Comparison of ENCODE assay signal across 13 cellular contexts in the genomic region with DNA sequence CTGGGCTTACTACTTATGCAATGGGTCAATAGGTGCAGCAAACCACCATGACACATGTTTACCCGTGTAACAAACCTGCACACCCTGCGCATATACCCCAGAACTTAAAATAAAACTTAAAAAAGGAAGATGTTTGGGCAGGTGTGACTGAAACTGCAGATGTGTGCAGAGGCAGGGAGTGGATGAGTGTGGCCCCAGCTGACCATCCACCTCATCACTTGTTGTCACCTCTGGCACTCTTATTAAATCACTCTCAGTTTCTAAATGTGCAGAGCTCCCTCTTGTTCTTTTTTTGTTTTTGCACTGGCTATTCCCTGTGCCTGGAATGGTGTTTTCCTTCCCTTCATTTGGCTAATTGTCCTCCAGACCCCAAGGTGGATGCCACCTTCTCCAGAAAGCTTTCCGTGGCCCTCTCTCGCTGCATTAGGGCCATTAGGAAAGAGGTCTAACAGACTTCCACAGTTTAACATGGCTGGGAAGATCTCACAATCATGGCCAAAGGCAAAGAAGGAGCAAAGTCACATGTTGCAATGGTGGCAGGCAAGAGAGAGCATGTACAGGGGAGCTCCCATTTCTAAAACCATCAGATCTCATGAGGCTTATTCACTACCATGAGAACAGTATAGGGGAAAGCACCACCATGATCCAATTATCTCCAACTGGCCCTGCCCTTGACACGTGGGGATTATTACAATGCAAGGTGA.
"Had no signal": no experiment of that assay in that cellular context is flagged by ENCODE, and none has a peak within 500 bp of the region (broad histone marks: within the 10 kb centered on the region; RNA-seq: fewer than 3 reads in every experiment).

No MANE protein-coding gene starts in this region.

- H3K36me3 ChIP-seq: neutrophil, tibial artery, uterus had no signal

- H3K4me1 Mint-ChIP-seq: activated CD4-positive, alpha-beta memory T cell treated with anti-CD3 and anti-CD28 coated beads, Interleukin-2, amount 10 ng/mL, durations not matched to agents 7 days and 5 days; naive thymus-derived CD4-positive, alpha-beta T cell had no signal

- H3K4me1 ChIP-seq: body of pancreas, tibial artery, uterus had no signal

- H3K4me3 Mint-ChIP-seq: activated CD4-positive, alpha-beta memory T cell treated with anti-CD3 and anti-CD28 coated beads, Interleukin-2, amount 10 ng/mL, durations not matched to agents 7 days and 5 days; effector memory CD8-positive, alpha-beta T cell; naive thymus-derived CD4-positive, alpha-beta T cell had no signal

- H3K27ac Mint-ChIP-seq: activated CD4-positive, alpha-beta memory T cell treated with anti-CD3 and anti-CD28 coated beads, Interleukin-2, amount 10 ng/mL, durations not matched to agents 7 days and 5 days; activated naive CD4-positive, alpha-beta T cell treated with anti-CD3 and anti-CD28 coated beads, Interleukin-2, amount 50 U/mL, for 72 hours; effector memory CD8-positive, alpha-beta T cell had no signal

- H3K27ac ChIP-seq: body of pancreas, neutrophil, skin epidermis, tibial artery, uterus had no signal

- ATAC-seq: body of pancreas; effector memory CD8-positive, alpha-beta T cell; naive thymus-derived CD4-positive, alpha-beta T cell had no signal

- H3K9me3 Mint-ChIP-seq: effector memory CD8-positive, alpha-beta T cell had no signal

- H3K4me3 ChIP-seq: body of pancreas, skin epidermis, tibial artery, uterus had no signal

- DNase-seq: activated CD4-positive, alpha-beta memory T cell treated with anti-CD3 and anti-CD28 coated beads, Interleukin-2, amount 10 ng/mL, durations not matched to agents 7 days and 5 days; activated CD4-positive, alpha-beta T cell treated with anti-CD3 and anti-CD28 coated beads for 1 hour; activated CD8-positive, alpha-beta memory T cell treated with anti-CD3 and anti-CD28 coated beads, Interleukin-2, amount 50 U/mL, for 48 hours; amniotic stem cell; body of pancreas; effector memory CD8-positive, alpha-beta T cell; naive thymus-derived CD4-positive, alpha-beta T cell; posterior cingulate gyrus; tibial artery; uterus had no signal

- H3K9me3 ChIP-seq: body of pancreas, neutrophil, tibial artery, uterus had no signal

- H3K27me3 ChIP-seq: body of pancreas, neutrophil, tibial artery, uterus had no signal
